Comparison of ENCODE assay signal across 2 cellular contexts in the genomic region with DNA sequence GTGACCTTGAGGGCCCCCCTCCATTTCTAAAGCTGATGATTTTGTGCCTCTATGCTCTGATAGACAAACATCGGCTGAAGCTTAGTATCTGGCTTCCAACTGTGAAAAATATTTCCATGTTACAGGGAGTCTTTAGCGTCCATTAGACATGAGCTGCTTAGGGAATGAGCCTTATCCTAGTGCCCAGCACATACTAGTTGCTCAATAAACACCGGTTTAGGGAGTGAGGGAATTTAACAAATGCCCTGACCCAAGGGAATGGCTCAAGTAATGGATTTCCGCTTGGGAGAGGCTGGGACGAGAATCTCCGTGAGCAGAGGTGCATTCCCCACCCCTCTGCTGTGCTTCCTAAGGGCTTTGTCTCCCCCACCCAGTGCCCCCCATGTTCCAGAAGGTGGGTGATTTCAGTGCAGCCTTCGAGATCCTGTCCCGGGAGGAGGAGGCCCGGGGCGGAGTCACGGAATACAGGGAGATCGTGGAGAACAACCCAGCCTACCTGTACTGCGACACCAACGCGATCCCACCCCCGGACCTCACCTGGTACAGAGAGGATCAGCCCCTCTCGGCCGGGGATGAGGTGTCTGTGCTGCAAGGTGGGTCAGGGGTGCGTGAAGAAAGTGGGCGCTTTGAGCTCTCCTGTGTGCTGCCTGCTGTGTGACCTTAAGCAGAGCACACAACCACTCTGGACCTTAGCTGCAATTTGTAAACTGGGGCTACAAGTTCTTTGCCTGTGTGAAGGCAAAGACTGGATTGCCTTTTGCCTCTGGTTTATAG.
A peak's percentile ranks its signal among the peaks of the same experiment; 100 is the strongest.
TF ChIP-seq lines count a peak whose summit lies in the region.

No MANE protein-coding gene starts in this region.

TF ChIP-seq in HepG2, 621 proteins besides CTCF, POLR2A, EP300 and RAD21:
- TF ChIP-seq ZNF747 (CRISPR knock-in tag; IDR thresholded peaks at IDR 0.05; ENCODE audit: borderline replicate concordance) (no peak), ZNF768 (CRISPR knock-in tag; IDR thresholded peaks at IDR 0.05) (peak; percentile 95), KDM5B (CRISPR knock-in tag; IDR thresholded peaks at IDR 0.05; ENCODE audit: borderline replicate concordance) (no peak), NFE2 (CRISPR knock-in tag; IDR thresholded peaks at IDR 0.05) (no peak), TEAD2 (CRISPR knock-in tag; IDR thresholded peaks at IDR 0.05) (no peak)
- TF ChIP-seq, protein P1, sequence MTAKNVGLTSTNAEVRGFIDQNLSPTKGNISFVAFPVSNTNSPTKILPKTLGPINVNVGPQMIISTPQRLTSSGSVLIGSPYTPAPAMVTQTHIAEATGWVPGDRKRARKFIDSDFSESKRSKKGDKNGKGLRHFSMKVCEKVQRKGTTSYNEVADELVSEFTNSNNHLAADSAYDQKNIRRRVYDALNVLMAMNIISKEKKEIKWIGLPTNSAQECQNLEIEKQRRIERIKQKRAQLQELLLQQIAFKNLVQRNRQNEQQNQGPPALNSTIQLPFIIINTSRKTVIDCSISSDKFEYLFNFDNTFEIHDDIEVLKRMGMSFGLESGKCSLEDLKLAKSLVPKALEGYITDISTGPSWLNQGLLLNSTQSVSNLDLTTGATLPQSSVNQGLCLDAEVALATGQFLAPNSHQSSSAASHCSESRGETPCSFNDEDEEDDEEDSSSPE (CRISPR knock-in tag; IDR thresholded peaks at IDR 0.05) = no peak
- TF ChIP-seq, protein P2, sequence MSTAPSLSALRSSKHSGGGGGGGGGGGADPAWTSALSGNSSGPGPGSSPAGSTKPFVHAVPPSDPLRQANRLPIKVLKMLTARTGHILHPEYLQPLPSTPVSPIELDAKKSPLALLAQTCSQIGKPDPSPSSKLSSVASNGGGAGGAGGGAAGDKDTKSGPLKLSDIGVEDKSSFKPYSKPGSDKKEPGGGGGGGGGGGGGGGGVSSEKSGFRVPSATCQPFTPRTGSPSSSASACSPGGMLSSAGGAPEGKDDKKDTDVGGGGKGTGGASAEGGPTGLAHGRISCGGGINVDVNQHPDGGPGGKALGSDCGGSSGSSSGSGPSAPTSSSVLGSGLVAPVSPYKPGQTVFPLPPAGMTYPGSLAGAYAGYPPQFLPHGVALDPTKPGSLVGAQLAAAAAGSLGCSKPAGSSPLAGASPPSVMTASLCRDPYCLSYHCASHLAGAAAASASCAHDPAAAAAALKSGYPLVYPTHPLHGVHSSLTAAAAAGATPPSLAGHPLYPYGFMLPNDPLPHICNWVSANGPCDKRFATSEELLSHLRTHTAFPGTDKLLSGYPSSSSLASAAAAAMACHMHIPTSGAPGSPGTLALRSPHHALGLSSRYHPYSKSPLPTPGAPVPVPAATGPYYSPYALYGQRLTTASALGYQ (CRISPR knock-in tag; IDR thresholded peaks at IDR 0.05) = no peak

TF ChIP-seq in H1, 55 proteins besides CTCF, POLR2A, EP300 and RAD21:
- TF ChIP-seq, protein P3, sequence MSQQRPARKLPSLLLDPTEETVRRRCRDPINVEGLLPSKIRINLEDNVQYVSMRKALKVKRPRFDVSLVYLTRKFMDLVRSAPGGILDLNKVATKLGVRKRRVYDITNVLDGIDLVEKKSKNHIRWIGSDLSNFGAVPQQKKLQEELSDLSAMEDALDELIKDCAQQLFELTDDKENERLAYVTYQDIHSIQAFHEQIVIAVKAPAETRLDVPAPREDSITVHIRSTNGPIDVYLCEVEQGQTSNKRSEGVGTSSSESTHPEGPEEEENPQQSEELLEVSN (IDR thresholded peaks at IDR 0.05) = no peak
- TF ChIP-seq TBP (IDR thresholded peaks at IDR 0.05; ENCODE audit: low read depth, low read length) (no peak), SIN3A (conservative IDR thresholded peaks at IDR 0.05 in 1 of 2, IDR thresholded peaks at IDR 0.05 in 1 of 2; ENCODE audit: low read depth in 1 of 2, low read length in 2 of 2) (no peak), GABPA (IDR thresholded peaks at IDR 0.05; ENCODE audit: borderline replicate concordance, insufficient read depth, low read length) (no peak), GTF2F1 (IDR thresholded peaks at IDR 0.05; ENCODE audit: borderline replicate concordance, low read depth, low read length) (no peak), CEBPB (IDR thresholded peaks at IDR 0.05; ENCODE audit: low read depth, low read length) (no peak), KDM1A (IDR thresholded peaks at IDR 0.05; ENCODE audit: borderline replicate concordance, low read length) (no peak), CBX5 (IDR thresholded peaks at IDR 0.05; ENCODE audit: low read depth, low read length) (no peak), RBBP5 (IDR thresholded peaks at IDR 0.05; ENCODE audit: borderline replicate concordance, low read depth, low read length) (no peak), SIRT6 (IDR thresholded peaks at IDR 0.05; ENCODE audit: low read length) (no peak), ZNF274 (IDR thresholded peaks at IDR 0.05; ENCODE audit: borderline replicate concordance, extremely low read depth, low read length) (no peak), RFX5 (IDR thresholded peaks at IDR 0.05; ENCODE audit: borderline replicate concordance, low read depth, low read length) (no peak), HDAC6 (IDR thresholded peaks at IDR 0.05; ENCODE audit: low read depth, low read length) (no peak), SIX5 (IDR thresholded peaks at IDR 0.05; ENCODE audit: low read depth, low read length) (no peak)
- TF ChIP-seq, protein P4, sequence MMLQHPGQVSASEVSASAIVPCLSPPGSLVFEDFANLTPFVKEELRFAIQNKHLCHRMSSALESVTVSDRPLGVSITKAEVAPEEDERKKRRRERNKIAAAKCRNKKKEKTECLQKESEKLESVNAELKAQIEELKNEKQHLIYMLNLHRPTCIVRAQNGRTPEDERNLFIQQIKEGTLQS (IDR thresholded peaks at IDR 0.05; ENCODE audit: insufficient read depth, low read depth, low read length) = no peak
- TF ChIP-seq, protein P5, sequence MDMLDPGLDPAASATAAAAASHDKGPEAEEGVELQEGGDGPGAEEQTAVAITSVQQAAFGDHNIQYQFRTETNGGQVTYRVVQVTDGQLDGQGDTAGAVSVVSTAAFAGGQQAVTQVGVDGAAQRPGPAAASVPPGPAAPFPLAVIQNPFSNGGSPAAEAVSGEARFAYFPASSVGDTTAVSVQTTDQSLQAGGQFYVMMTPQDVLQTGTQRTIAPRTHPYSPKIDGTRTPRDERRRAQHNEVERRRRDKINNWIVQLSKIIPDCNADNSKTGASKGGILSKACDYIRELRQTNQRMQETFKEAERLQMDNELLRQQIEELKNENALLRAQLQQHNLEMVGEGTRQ (IDR thresholded peaks at IDR 0.05; ENCODE audit: low read length) = no peak
- TF ChIP-seq, protein P6, sequence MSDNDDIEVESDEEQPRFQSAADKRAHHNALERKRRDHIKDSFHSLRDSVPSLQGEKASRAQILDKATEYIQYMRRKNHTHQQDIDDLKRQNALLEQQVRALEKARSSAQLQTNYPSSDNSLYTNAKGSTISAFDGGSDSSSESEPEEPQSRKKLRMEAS (IDR thresholded peaks at IDR 0.05) = no peak
